1 cellular context compared by ENCODE assay signal in the genomic region with DNA sequence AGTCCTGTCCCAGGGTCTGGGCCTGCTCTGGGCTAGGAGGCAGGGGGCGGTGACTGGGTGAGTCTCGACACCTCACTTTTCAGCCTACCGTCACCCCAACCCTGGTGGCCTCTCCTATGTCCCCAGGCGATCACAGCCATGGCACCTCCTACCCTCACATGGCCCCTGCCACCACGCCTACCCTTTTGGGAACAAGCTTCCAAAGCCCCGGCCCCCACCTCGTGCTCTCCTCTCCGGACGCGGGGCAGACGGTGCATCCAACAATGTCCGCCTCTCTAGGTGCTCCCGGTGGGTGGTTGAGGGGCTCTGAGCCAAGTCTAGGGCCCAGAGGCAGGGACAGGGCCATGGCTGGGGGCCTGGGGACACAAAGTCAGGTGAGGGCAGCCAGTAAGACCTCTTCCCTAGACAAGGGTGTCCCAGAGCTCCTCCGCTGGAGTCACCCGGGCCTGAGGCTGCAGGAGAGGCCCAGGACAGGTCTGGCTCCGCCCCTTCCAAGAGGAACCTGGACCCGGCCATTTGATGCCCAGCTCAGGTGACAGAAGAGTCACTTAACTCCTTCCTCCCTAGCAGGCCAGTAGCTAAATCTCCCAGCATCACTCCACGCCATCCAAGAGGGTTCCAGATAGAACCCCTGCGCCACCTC.
TF ChIP-seq lines count a peak whose summit lies in the region.

A gene with protein sequence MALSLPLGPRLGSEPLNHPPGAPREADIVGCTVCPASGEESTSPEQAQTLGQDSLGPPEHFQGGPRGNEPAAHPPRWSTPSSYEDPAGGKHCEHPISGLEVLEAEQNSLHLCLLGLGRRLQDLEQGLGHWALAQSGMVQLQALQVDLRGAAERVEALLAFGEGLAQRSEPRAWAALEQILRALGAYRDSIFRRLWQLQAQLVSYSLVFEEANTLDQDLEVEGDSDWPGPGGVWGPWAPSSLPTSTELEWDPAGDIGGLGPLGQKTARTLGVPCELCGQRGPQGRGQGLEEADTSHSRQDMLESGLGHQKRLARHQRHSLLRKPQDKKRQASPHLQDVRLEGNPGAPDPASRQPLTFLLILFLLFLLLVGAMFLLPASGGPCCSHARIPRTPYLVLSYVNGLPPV (minus strand): TSS at position 478 of the 643 bp plus-strand sequence. CDS start 132 bp downstream, at position 346.

TF ChIP-seq in HepG2, 621 proteins besides CTCF, POLR2A, EP300 and RAD21 (continued from another document and continues in another):
- TF ChIP-seq, protein P1, sequence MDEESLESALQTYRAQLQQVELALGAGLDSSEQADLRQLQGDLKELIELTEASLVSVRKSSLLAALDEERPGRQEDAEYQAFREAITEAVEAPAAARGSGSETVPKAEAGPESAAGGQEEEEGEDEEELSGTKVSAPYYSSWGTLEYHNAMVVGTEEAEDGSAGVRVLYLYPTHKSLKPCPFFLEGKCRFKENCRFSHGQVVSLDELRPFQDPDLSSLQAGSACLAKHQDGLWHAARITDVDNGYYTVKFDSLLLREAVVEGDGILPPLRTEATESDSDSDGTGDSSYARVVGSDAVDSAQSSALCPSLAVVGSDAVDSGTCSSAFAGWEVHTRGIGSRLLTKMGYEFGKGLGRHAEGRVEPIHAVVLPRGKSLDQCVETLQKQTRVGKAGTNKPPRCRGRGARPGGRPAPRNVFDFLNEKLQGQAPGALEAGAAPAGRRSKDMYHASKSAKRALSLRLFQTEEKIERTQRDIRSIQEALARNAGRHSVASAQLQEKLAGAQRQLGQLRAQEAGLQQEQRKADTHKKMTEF (CRISPR knock-in tag; IDR thresholded peaks at IDR 0.05), result peak; percentile 70; the same call in 1 of the 2 replicates
- TF ChIP-seq RBFOX2 (IDR thresholded peaks at IDR 0.05; ENCODE audit: low read depth, low read length), result peak; percentile 50
- TF ChIP-seq ZFP36 (IDR thresholded peaks at IDR 0.05; ENCODE audit: borderline replicate concordance, low read depth, low read length, partially characterized antibody), result no peak
- peak; percentile 33; the same call in 1 of the 2 replicates for TF ChIP-seq ZNF441 (CRISPR knock-in tag; IDR thresholded peaks at IDR 0.05; ENCODE audit: borderline replicate concordance)
- TF ChIP-seq, protein P2, sequence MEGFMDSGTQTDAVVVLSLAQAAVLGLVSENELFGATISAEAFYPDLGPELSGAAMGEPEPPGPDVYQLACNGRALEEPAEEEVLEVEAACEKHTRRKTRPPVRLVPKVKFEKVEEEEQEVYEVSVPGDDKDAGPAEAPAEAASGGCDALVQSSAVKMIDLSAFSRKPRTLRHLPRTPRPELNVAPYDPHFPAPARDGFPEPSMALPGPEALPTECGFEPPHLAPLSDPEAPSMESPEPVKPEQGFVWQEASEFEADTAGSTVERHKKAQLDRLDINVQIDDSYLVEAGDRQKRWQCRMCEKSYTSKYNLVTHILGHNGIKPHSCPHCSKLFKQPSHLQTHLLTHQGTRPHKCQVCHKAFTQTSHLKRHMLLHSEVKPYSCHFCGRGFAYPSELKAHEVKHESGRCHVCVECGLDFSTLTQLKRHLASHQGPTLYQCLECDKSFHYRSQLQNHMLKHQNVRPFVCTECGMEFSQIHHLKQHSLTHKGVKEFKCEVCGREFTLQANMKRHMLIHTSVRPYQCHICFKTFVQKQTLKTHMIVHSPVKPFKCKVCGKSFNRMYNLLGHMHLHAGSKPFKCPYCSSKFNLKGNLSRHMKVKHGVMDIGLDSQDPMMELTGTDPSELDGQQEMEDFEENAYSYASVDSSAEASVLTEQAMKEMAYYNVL (CRISPR knock-in tag; IDR thresholded peaks at IDR 0.05; ENCODE audit: borderline replicate concordance), result 0 out of 2 replicates have a peak, but pooled peaks have one; percentile 74
- no peak for TF ChIP-seq ZNF296 (CRISPR knock-in tag; conservative IDR thresholded peaks at IDR 0.05)
- TF ChIP-seq, protein P3, sequence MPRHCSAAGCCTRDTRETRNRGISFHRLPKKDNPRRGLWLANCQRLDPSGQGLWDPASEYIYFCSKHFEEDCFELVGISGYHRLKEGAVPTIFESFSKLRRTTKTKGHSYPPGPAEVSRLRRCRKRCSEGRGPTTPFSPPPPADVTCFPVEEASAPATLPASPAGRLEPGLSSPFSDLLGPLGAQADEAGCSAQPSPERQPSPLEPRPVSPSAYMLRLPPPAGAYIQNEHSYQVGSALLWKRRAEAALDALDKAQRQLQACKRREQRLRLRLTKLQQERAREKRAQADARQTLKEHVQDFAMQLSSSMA (CRISPR knock-in tag; IDR thresholded peaks at IDR 0.05), result no peak
- TF ChIP-seq, protein P4, sequence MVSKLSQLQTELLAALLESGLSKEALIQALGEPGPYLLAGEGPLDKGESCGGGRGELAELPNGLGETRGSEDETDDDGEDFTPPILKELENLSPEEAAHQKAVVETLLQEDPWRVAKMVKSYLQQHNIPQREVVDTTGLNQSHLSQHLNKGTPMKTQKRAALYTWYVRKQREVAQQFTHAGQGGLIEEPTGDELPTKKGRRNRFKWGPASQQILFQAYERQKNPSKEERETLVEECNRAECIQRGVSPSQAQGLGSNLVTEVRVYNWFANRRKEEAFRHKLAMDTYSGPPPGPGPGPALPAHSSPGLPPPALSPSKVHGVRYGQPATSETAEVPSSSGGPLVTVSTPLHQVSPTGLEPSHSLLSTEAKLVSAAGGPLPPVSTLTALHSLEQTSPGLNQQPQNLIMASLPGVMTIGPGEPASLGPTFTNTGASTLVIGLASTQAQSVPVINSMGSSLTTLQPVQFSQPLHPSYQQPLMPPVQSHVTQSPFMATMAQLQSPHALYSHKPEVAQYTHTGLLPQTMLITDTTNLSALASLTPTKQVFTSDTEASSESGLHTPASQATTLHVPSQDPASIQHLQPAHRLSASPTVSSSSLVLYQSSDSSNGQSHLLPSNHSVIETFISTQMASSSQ (IDR thresholded peaks at IDR 0.05; ENCODE audit: low read depth), result no peak
- TF ChIP-seq, protein P4 (CRISPR knock-in tag; IDR thresholded peaks at IDR 0.05; ENCODE audit: borderline replicate concordance), result 0 out of 2 replicates have a peak, but pooled peaks have one; percentile 35
- TF ChIP-seq, protein P5, sequence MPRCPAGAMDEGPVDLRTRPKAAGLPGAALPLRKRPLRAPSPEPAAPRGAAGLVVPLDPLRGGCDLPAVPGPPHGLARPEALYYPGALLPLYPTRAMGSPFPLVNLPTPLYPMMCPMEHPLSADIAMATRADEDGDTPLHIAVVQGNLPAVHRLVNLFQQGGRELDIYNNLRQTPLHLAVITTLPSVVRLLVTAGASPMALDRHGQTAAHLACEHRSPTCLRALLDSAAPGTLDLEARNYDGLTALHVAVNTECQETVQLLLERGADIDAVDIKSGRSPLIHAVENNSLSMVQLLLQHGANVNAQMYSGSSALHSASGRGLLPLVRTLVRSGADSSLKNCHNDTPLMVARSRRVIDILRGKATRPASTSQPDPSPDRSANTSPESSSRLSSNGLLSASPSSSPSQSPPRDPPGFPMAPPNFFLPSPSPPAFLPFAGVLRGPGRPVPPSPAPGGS (CRISPR knock-in tag; IDR thresholded peaks at IDR 0.05), result 0 out of 2 replicates have a peak, but pooled peaks have one; percentile 46
- TF ChIP-seq, protein P6, sequence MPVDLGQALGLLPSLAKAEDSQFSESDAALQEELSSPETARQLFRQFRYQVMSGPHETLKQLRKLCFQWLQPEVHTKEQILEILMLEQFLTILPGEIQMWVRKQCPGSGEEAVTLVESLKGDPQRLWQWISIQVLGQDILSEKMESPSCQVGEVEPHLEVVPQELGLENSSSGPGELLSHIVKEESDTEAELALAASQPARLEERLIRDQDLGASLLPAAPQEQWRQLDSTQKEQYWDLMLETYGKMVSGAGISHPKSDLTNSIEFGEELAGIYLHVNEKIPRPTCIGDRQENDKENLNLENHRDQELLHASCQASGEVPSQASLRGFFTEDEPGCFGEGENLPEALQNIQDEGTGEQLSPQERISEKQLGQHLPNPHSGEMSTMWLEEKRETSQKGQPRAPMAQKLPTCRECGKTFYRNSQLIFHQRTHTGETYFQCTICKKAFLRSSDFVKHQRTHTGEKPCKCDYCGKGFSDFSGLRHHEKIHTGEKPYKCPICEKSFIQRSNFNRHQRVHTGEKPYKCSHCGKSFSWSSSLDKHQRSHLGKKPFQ (CRISPR knock-in tag; IDR thresholded peaks at IDR 0.05; ENCODE audit: insufficient replicate concordance), result no peak
- TF ChIP-seq, protein P7, sequence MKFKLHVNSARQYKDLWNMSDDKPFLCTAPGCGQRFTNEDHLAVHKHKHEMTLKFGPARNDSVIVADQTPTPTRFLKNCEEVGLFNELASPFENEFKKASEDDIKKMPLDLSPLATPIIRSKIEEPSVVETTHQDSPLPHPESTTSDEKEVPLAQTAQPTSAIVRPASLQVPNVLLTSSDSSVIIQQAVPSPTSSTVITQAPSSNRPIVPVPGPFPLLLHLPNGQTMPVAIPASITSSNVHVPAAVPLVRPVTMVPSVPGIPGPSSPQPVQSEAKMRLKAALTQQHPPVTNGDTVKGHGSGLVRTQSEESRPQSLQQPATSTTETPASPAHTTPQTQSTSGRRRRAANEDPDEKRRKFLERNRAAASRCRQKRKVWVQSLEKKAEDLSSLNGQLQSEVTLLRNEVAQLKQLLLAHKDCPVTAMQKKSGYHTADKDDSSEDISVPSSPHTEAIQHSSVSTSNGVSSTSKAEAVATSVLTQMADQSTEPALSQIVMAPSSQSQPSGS (CRISPR knock-in tag; IDR thresholded peaks at IDR 0.05), result no peak
- TF ChIP-seq, protein P8, sequence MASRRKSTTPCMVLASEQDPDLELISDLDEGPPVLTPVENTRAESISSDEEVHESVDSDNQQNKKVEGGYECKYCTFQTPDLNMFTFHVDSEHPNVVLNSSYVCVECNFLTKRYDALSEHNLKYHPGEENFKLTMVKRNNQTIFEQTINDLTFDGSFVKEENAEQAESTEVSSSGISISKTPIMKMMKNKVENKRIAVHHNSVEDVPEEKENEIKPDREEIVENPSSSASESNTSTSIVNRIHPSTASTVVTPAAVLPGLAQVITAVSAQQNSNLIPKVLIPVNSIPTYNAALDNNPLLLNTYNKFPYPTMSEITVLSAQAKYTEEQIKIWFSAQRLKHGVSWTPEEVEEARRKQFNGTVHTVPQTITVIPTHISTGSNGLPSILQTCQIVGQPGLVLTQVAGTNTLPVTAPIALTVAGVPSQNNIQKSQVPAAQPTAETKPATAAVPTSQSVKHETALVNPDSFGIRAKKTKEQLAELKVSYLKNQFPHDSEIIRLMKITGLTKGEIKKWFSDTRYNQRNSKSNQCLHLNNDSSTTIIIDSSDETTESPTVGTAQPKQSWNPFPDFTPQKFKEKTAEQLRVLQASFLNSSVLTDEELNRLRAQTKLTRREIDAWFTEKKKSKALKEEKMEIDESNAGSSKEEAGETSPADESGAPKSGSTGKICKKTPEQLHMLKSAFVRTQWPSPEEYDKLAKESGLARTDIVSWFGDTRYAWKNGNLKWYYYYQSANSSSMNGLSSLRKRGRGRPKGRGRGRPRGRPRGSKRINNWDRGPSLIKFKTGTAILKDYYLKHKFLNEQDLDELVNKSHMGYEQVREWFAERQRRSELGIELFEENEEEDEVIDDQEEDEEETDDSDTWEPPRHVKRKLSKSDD (CRISPR knock-in tag; IDR thresholded peaks at IDR 0.05; ENCODE audit: low read depth), result no peak
- TF ChIP-seq FOXO1 (CRISPR knock-in tag; IDR thresholded peaks at IDR 0.05), result 0 out of 2 replicates have a peak, but pooled peaks have one; percentile 39
- TF ChIP-seq ZNF251 (CRISPR knock-in tag; IDR thresholded peaks at IDR 0.05), result no peak; the same call in 1 of the 2 replicates
- TF ChIP-seq HCFC1 (IDR thresholded peaks at IDR 0.05; ENCODE audit: low read depth, low read length), result no peak
- peak; percentile 50; the same call in 1 of the 2 replicates for TF ChIP-seq HIVEP1 (CRISPR knock-in tag; IDR thresholded peaks at IDR 0.05)
- TF ChIP-seq, protein P9, sequence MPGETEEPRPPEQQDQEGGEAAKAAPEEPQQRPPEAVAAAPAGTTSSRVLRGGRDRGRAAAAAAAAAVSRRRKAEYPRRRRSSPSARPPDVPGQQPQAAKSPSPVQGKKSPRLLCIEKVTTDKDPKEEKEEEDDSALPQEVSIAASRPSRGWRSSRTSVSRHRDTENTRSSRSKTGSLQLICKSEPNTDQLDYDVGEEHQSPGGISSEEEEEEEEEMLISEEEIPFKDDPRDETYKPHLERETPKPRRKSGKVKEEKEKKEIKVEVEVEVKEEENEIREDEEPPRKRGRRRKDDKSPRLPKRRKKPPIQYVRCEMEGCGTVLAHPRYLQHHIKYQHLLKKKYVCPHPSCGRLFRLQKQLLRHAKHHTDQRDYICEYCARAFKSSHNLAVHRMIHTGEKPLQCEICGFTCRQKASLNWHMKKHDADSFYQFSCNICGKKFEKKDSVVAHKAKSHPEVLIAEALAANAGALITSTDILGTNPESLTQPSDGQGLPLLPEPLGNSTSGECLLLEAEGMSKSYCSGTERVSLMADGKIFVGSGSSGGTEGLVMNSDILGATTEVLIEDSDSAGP (CRISPR knock-in tag; IDR thresholded peaks at IDR 0.05; ENCODE audit: borderline replicate concordance), result peak; percentile 50; the same call in 1 of the 2 replicates
- TF ChIP-seq, protein P10, sequence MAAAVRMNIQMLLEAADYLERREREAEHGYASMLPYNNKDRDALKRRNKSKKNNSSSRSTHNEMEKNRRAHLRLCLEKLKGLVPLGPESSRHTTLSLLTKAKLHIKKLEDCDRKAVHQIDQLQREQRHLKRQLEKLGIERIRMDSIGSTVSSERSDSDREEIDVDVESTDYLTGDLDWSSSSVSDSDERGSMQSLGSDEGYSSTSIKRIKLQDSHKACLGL (CRISPR knock-in tag; IDR thresholded peaks at IDR 0.05), result no peak; the same call in 1 of the 2 replicates
- TF ChIP-seq ZNF343 (CRISPR knock-in tag; IDR thresholded peaks at IDR 0.05), result peak; percentile 75; the same call in 1 of the 2 replicates
- no peak for TF ChIP-seq CREB1 (IDR thresholded peaks at IDR 0.05)
- TF ChIP-seq CREB1 (CRISPR knock-in tag; IDR thresholded peaks at IDR 0.05), result no peak
- TF ChIP-seq HMG20A (CRISPR knock-in tag; IDR thresholded peaks at IDR 0.05; ENCODE audit: borderline replicate concordance), result no peak
- TF ChIP-seq SIX1 (CRISPR knock-in tag; IDR thresholded peaks at IDR 0.05; ENCODE audit: borderline replicate concordance), result peak; percentile 36; the same call in 1 of the 2 replicates
- 0 out of 2 replicates have a peak, but pooled peaks have one; percentile 28 for TF ChIP-seq YEATS2 (CRISPR knock-in tag; IDR thresholded peaks at IDR 0.05; ENCODE audit: borderline replicate concordance)
- TF ChIP-seq, protein P11, sequence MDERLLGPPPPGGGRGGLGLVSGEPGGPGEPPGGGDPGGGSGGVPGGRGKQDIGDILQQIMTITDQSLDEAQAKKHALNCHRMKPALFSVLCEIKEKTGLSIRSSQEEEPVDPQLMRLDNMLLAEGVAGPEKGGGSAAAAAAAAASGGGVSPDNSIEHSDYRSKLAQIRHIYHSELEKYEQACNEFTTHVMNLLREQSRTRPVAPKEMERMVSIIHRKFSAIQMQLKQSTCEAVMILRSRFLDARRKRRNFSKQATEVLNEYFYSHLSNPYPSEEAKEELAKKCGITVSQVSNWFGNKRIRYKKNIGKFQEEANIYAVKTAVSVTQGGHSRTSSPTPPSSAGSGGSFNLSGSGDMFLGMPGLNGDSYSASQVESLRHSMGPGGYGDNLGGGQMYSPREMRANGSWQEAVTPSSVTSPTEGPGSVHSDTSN (CRISPR knock-in tag; IDR thresholded peaks at IDR 0.05), result no peak
